In genomic region chr4:183905593-183906485, GRCh38 we compare ENCODE assay signal across 8 cellular contexts. TPM values are rescaled to one million over a fixed set of nuclear protein-coding genes. Genes with fewer than 3 reads are reported as not detected.
A peak's percentile ranks its signal among the peaks of the same experiment; 100 is the strongest.
DNase-seq lines count a peak whose midpoint lies in the region; TF ChIP-seq lines count a peak whose summit lies in the region.

No MANE protein-coding gene starts in this region.

- intact Hi-C loops in spleen (cut with DNase I; ENCODE audit: low total_unique reads) = no loop called here

- TF ChIP-seq CTCF in choroid plexus epithelial cell (conservative IDR thresholded peaks at IDR 0.05; ENCODE audit: low read depth, low read length) (no peak), kidney epithelial cell (IDR thresholded peaks at IDR 0.05; ENCODE audit: insufficient read depth, low read length, poor library complexity, severe bottlenecking) (no peak), spleen (IDR thresholded peaks at IDR 0.05 in 8 of 11, conservative IDR thresholded peaks at IDR 0.05 in 3 of 11) (no peak)

- no peak overlapping the region for H2AFZ ChIP-seq in Karpas-422 (ENCODE audit: low read length)

- H4K20me1 ChIP-seq in Karpas-422 (ENCODE audit: insufficient read depth, low read depth, low read length) = no peaks in the 10 kb centered on the region

- H3K79me2 ChIP-seq in Karpas-422 (ENCODE audit: low read length) = no peaks in the 10 kb centered on the region

- H3K9me3 ChIP-seq in spleen = no peaks in the 10 kb centered on the region
- no peaks in the 10 kb centered on the region for H3K9me3 ChIP-seq in Karpas-422 (ENCODE audit: low read length)

- H3K36me3 ChIP-seq in kidney epithelial cell (ENCODE audit: control insufficient read depth, insufficient read depth, low read length) (no peaks in the 10 kb centered on the region), spleen (no peaks in the 10 kb centered on the region), Karpas-422 (ENCODE audit: insufficient read depth, low read length) (no peaks in the 10 kb centered on the region)

- DNase-seq in NCI-H1105 treated with DMSO at 0.1 percent for 48 hours (lab: John Stamatoyannopoulos, UW) (peak; percentile 32), NCI-H1105 (lab: John Stamatoyannopoulos, UW) (no peak), NCI-H82 (lab: John Stamatoyannopoulos, UW) (peak; percentile 40), choroid plexus epithelial cell (ENCODE audit: low read depth) (peak; percentile 40), kidney epithelial cell (ENCODE audit: low read depth) (no peak), spleen (no peak), OCI-M1 (lab: John Stamatoyannopoulos, UW) (no peak), Karpas-422 (no peak)

- H3K4me3 ChIP-seq in choroid plexus epithelial cell (ENCODE audit: low read depth, low read length) = peak overlapping the region; percentile 46
- H3K4me3 ChIP-seq in kidney epithelial cell (ENCODE audit: low read depth, low read length) = peak overlapping the region; percentile 59
- H3K4me3 ChIP-seq in spleen = peak overlapping the region; percentile 42 to 71 (median 50)
- H3K4me3 ChIP-seq in Karpas-422 (ENCODE audit: low read length) = no peak overlapping the region

- H3K27me3 ChIP-seq in kidney epithelial cell (ENCODE audit: control insufficient read depth, insufficient read depth, low read length) (peaks cover 25% of the 10 kb centered on the region), spleen (replicated peaks in 1 of 7) (peaks cover 0 to 69% (median 26%) of the 10 kb centered on the region in 7 donors), Karpas-422 (ENCODE audit: low read length) (no peaks in the 10 kb centered on the region)

- no peaks in the 10 kb centered on the region for H3K9me2 ChIP-seq in Karpas-422 (replicated peaks; ENCODE audit: insufficient read depth, low read length)

- 1 to 2% (median 2%) methylated on average over 35 to 93 of the region's 93 CpGs for WGBS in spleen, 5 donors

- TF ChIP-seq POLR2A in spleen (IDR thresholded peaks at IDR 0.05) = no peak

- H3K4me2 ChIP-seq in Karpas-422 (ENCODE audit: low read depth, low read length, poor library complexity, severe bottlenecking) = no peak overlapping the region

- H3K27ac ChIP-seq in spleen (peak overlapping the region in 7 of 8 donors; percentile 9 to 74 (median 47)), Karpas-422 (ENCODE audit: low read length) (no peak overlapping the region)

- no peak overlapping the region for H3K9ac ChIP-seq in Karpas-422 (ENCODE audit: low read length)

- H3K4me1 ChIP-seq in spleen = peaks cover 4 to 39% (median 30%) of the 10 kb centered on the region in 6 donors
- H3K4me1 ChIP-seq in Karpas-422 (ENCODE audit: low read length) = no peaks in the 10 kb centered on the region

RNA-seq across cellular contexts. Expression of gene STOX2, which starts 0.7 kb away (rescaled TPM):
- total RNA-seq in kidney epithelial cell (4.4 and 5.5 TPM in 2 replicates), spleen (10 to 100 TPM; 10.2 to 42.8 (median 30.5) TPM)
- 1 to 10 TPM in 1 of 3 donors, under 1 TPM in 2; 0.53 to 2.0 (median 1.00) TPM for polyA plus RNA-seq in spleen
- not detected in 2 replicates for total RNA-seq in Karpas-422 (2014; rRNA removed; shearing (Covaris generic); ENCODE audit: low replicate concordance)

Comparison
In these comparisons a context has a peak if more than half of its experiments do, and no peak if none do; other contexts are left out.
1. DNase-seq: peak in NCI-H1105 treated with DMSO at 0.1 percent for 48 hours (single experiment), NCI-H82 (single experiment) and choroid plexus epithelial cell (single experiment); none in NCI-H1105 (single experiment), kidney epithelial cell (single experiment), spleen (single experiment), OCI-M1 (single experiment) and Karpas-422 (single experiment).